In the genomic region with DNA sequence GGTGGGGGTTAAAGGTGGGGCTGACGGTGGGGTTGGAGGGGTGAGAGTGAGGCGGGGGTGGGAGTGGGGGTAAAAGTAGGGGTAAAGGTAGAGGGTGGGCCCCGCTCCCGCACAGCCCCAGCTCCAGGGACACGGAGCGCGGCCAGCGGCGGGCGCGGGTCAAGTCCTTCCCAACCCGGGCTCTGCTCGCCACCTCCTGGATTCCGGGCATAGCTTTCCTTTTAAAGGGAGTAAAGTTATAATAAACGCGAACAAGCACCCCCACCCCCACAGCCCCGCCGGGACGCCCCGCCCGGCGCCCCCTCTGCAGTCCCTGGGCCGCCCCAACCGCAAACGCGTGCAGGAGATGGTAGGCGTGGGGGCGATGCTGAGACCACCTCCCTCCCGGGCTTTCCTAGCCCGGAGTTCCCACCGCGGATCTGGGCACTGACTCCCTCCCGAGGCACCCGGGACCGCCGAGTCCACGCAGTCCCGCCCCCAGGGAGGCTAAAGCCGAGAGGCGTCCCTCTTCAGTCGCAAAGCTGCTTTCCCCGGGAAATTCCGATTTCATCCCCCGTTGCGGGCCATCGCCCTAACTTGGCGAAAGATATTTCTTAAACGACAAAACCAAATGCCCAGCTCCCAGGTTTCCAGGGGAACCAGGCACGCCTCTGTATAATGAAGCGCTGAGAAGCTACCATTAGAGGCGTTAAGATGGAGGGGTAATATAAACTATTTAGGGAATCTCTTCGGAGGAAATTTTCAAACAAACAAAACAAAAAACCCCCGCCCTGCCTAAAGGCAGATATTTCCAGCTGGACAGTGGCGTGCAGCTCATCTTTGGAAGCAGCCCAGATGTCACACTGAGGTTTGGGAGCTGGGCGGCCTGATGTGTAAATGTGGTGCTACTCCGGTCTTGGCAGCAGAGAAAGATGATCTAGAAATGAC, we compare ENCODE assay signal across 9 cellular contexts. TPM values are rescaled to one million over a fixed set of nuclear protein-coding genes. Genes with fewer than 3 reads are reported as not detected.
DNase-seq lines count a peak whose midpoint lies in the region; ATAC-seq lines count a peak whose summit lies in the region.
"Had no signal": no experiment of that assay in that cellular context is flagged by ENCODE, and none has a peak within 500 bp of the region (broad histone marks: within the 10 kb centered on the region; RNA-seq: fewer than 3 reads in every experiment).

A gene with protein sequence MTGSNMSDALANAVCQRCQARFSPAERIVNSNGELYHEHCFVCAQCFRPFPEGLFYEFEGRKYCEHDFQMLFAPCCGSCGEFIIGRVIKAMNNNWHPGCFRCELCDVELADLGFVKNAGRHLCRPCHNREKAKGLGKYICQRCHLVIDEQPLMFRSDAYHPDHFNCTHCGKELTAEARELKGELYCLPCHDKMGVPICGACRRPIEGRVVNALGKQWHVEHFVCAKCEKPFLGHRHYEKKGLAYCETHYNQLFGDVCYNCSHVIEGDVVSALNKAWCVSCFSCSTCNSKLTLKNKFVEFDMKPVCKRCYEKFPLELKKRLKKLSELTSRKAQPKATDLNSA (minus strand): TSS at position 196 of the 927 bp plus-strand sequence. CDS start 506 bp downstream, outside the sequence.

- no peaks in the 10 kb centered on the region for H3K9me3 ChIP-seq in SK-N-MC (ENCODE audit: low read depth, low read length)
- no peaks in the 10 kb centered on the region for H3K9me3 ChIP-seq in esophagus (ENCODE audit: control insufficient read depth in 2 of 2, insufficient read depth in 1 of 2, low read depth in 1 of 2, low read length in 1 of 2)

- H3K36me3 ChIP-seq in SK-N-MC (ENCODE audit: insufficient read depth, low read length), result no peaks in the 10 kb centered on the region
- no peaks in the 10 kb centered on the region for H3K36me3 ChIP-seq in esophagus (ENCODE audit: control insufficient read depth in 2 of 2, insufficient read depth in 2 of 2, low read length in 1 of 2)

- no peak for ATAC-seq in GM19467 (IDR thresholded peaks at IDR 0.05; ENCODE audit: unreplicated experiment)

- WGBS in esophagus, 2 donors, result 5% methylated on average over 43 to 56 of the region's 56 CpGs

- H3K9ac ChIP-seq in SK-N-MC (ENCODE audit: insufficient read length), result peak within 1 kb of the TSS; percentile 60

- peak within 1 kb of the TSS; percentile 82 for H3K4me3 ChIP-seq in SK-N-MC
- H3K4me3 ChIP-seq in esophagus (ENCODE audit: low read depth in 1 of 2, low read length in 2 of 2), result peak within 1 kb of the TSS; percentile 47 to 56

- no peaks in the 10 kb centered on the region for H3K27me3 ChIP-seq in esophagus (ENCODE audit: control insufficient read depth in 1 of 2, insufficient read depth in 2 of 2, low read length in 2 of 2)

- no peak within 1 kb of the TSS for H3K27ac ChIP-seq in SK-N-MC
- H3K27ac ChIP-seq in esophagus (ENCODE audit: low read depth in 2 of 2, low read length in 1 of 2), result peak within 1 kb of the TSS; percentile 84
- H3K27ac ChIP-seq: 22Rv1 had no signal

- H3K4me1 ChIP-seq in esophagus (ENCODE audit: control insufficient read depth in 2 of 2, insufficient read depth in 2 of 2, low read length in 1 of 2), result peaks cover 2 to 5% of the 10 kb centered on the region in 2 donors

- DNase-seq in DMS 273 (lab: John Stamatoyannopoulos, UW; ENCODE audit: unreplicated experiment), result peak; percentile 63
- no peak for DNase-seq in DMS 273 treated with DMSO at 0.1 percent for 48 hours (lab: John Stamatoyannopoulos, UW)
- no peak for DNase-seq in SK-N-MC (ENCODE audit: low read depth, low spot score)
- DNase-seq in myocyte (ENCODE audit: low read depth), result peak; percentile 73
- DNase-seq in middle frontal gyrus (ENCODE audit: extremely low spot score, low spot score), result no peak
- DNase-seq in midbrain (lab: John Stamatoyannopoulos, UW), result no peak

RNA-seq across cellular contexts. Expression of the gene that starts here (rescaled TPM):
- 10 to 100 TPM; 32.4 to 58.4 TPM for polyA plus RNA-seq in esophagus
- 6.9 and 8.8 TPM in 2 replicates for total RNA-seq in myocyte
- polyA plus RNA-seq in myocyte (2012), result 121 TPM

Comparison
In these comparisons a context has a peak if more than half of its experiments do, and no peak if none do; other contexts are left out.
1. DNase-seq: peak in DMS 273 (single experiment) and myocyte (single experiment); none in DMS 273 treated with DMSO at 0.1 percent for 48 hours (single experiment), SK-N-MC (single experiment), middle frontal gyrus (single experiment) and midbrain (single experiment).